26 cellular contexts compared by ENCODE assay signal in genomic region chr3:174640932-174641331, GRCh38.
DNase-seq lines count a peak whose midpoint lies in the region; ATAC-seq, FAIRE-seq and TF ChIP-seq lines count a peak whose summit lies in the region.
"Had no signal": no experiment of that assay in that cellular context is flagged by ENCODE, and none has a peak within 500 bp of the region (broad histone marks: within the 10 kb centered on the region; RNA-seq: fewer than 3 reads in every experiment).

No MANE protein-coding gene starts in this region.

- intact Hi-C loops in kidney (cut with DNase I) (no loop called here), esophagus squamous epithelium (cut with DNase I) (no loop called here)

- H3K36me3 ChIP-seq in kidney (ENCODE audit: control insufficient read depth in 1 of 2, insufficient read depth in 2 of 2, low read length in 2 of 2): no peaks in the 10 kb centered on the region
- H3K36me3 ChIP-seq in esophagus squamous epithelium: no peaks in the 10 kb centered on the region
- H3K36me3 ChIP-seq: BLaER1 treated with 17β-estradiol and CSF1 and Interleukin-3, amounts not matched to agents 10 nM and 100 nM had no signal

- no peak overlapping the region for H3K4me3 ChIP-seq in kidney (ENCODE audit: low read length in 2 of 2)
- H3K4me3 ChIP-seq in esophagus squamous epithelium: no peak overlapping the region
- H3K4me3 ChIP-seq: A549; BLaER1 treated with 17β-estradiol and CSF1 and Interleukin-3, amounts not matched to agents 10 nM and 100 nM; GM12878 had no signal

- no peaks in the 10 kb centered on the region for H3K27me3 ChIP-seq in esophagus squamous epithelium
- H3K27me3 ChIP-seq: BLaER1 treated with 17β-estradiol and CSF1 and Interleukin-3, amounts not matched to agents 10 nM and 100 nM had no signal

- ATAC-seq in WTC11: peak; percentile 26; the same call in 1 of the 2 replicates
- ATAC-seq: A549; CD8-positive, alpha-beta T cell; GM12878 had no signal

- H3K4me3 Mint-ChIP-seq in WTC11: no peak overlapping the region
- H3K4me3 Mint-ChIP-seq: B cell; CD4-positive, alpha-beta T cell; CD8-positive, alpha-beta T cell had no signal

- peaks cover 14% of the 10 kb centered on the region for H3K9me3 Mint-ChIP-seq in WTC11
- H3K9me3 Mint-ChIP-seq: CD8-positive, alpha-beta T cell had no signal

- peaks cover 24% of the 10 kb centered on the region for H3K4me1 Mint-ChIP-seq in WTC11
- H3K4me1 Mint-ChIP-seq: B cell had no signal

- POLR2A ChIA-PET in WTC11 (lab: Charles Lee): no interaction called here

- H3K9me3 ChIP-seq in kidney (ENCODE audit: control insufficient read depth in 1 of 2, low read length in 2 of 2): no peaks in the 10 kb centered on the region
- no peaks in the 10 kb centered on the region for H3K9me3 ChIP-seq in esophagus squamous epithelium
- H3K9me3 ChIP-seq: A549, Caco-2 had no signal

- 82 to 86% methylated on average over 6 to 8 of the region's 18 CpGs for WGBS in esophagus squamous epithelium, 2 donors

- TF ChIP-seq CTCF in WTC11 (IDR thresholded peaks at IDR 0.05): no peak
- no peak for TF ChIP-seq CTCF in kidney (IDR thresholded peaks at IDR 0.05; ENCODE audit: borderline replicate concordance, extremely low read depth, insufficient read depth)
- no peak for TF ChIP-seq CTCF in esophagus squamous epithelium (IDR thresholded peaks at IDR 0.05)

- FAIRE-seq in kidney (lab: Jason Lieb, UNC): no peak
- FAIRE-seq: A549, GM12878, GM12892, GM18507 had no signal

- H3K27ac ChIP-seq in kidney (ENCODE audit: low read depth in 2 of 2, low read length in 2 of 2) (no peak overlapping the region), esophagus squamous epithelium (no peak overlapping the region)
- H3K27ac ChIP-seq: 22Rv1; A549; BLaER1 treated with 17β-estradiol and CSF1 and Interleukin-3, amounts not matched to agents 10 nM and 100 nM; C4-2B had no signal

- DNase-seq in D341Med (ENCODE audit: low spot score) (peak; percentile 14), WTC11 (ENCODE audit: low spot score) (no peak), kidney (peak; percentile 56), esophagus squamous epithelium (lab: John Stamatoyannopoulos, UW) (no peak), putamen (ENCODE audit: low spot score) (no peak), glomerular visceral epithelial cell (ENCODE audit: extremely low spot score) (no peak)
- DNase-seq: AML-193; Caco-2; Calu3; CD4-positive, alpha-beta T cell; CD8-positive, alpha-beta T cell; DMS 273 treated with DMSO at 0.1 percent for 48 hours; DMS153; DMS53; DMS79; DND-41; EL; GDM1 had no signal

- CTCF ChIA-PET in WTC11 (lab: Charles Lee): no interaction called here

- no peak for TF ChIP-seq POLR2A in esophagus squamous epithelium (IDR thresholded peaks at IDR 0.05)

- H3K4me1 ChIP-seq in kidney (ENCODE audit: control insufficient read depth in 1 of 2, insufficient read depth in 1 of 2, low read depth in 1 of 2, low read length in 2 of 2) (no peaks in the 10 kb centered on the region), esophagus squamous epithelium (no peaks in the 10 kb centered on the region)
- H3K4me1 ChIP-seq: A549; BLaER1 treated with 17β-estradiol and CSF1 and Interleukin-3, amounts not matched to agents 10 nM and 100 nM; Caco-2 had no signal

- no peak overlapping the region for H3K9ac ChIP-seq in kidney (ENCODE audit: low read length in 2 of 2)
- H3K9ac ChIP-seq: BLaER1 treated with 17β-estradiol and CSF1 and Interleukin-3, amounts not matched to agents 10 nM and 100 nM had no signal

- no peak overlapping the region for H3K27ac Mint-ChIP-seq in WTC11
- H3K27ac Mint-ChIP-seq: B cell; CD4-positive, alpha-beta T cell; CD8-positive, alpha-beta T cell had no signal

- H3K27me3 Mint-ChIP-seq in WTC11 (ENCODE audit: low read depth): no peaks in the 10 kb centered on the region
- H3K27me3 Mint-ChIP-seq: B cell; CD4-positive, alpha-beta T cell had no signal

- no peaks in the 10 kb centered on the region for H3K36me3 Mint-ChIP-seq in WTC11
- H3K36me3 Mint-ChIP-seq: CD8-positive, alpha-beta T cell had no signal

TF ChIP-seq in WTC11, 78 proteins besides CTCF, POLR2A, EP300 and RAD21:
- TF ChIP-seq FOXP1 (CRISPR knock-in tag; IDR thresholded peaks at IDR 0.05; ENCODE audit: borderline replicate concordance) (no peak), ELF4 (CRISPR knock-in tag; IDR thresholded peaks at IDR 0.05; ENCODE audit: low read depth) (no peak), E2F4 (CRISPR knock-in tag; IDR thresholded peaks at IDR 0.05; ENCODE audit: borderline replicate concordance, low read depth) (no peak), ZNF416 (CRISPR knock-in tag; IDR thresholded peaks at IDR 0.05) (no peak), NR3C1 (CRISPR knock-in tag; conservative IDR thresholded peaks at IDR 0.05; ENCODE audit: low read depth) (no peak), ATF1 (CRISPR knock-in tag; IDR thresholded peaks at IDR 0.05) (no peak), ATF2 (CRISPR knock-in tag; IDR thresholded peaks at IDR 0.05; ENCODE audit: borderline replicate concordance, low read depth) (no peak), JAZF1 (CRISPR knock-in tag; IDR thresholded peaks at IDR 0.05) (no peak), STAT6 (CRISPR knock-in tag; conservative IDR thresholded peaks at IDR 0.05; ENCODE audit: low read depth) (no peak), ATF3 (CRISPR knock-in tag; conservative IDR thresholded peaks at IDR 0.05) (no peak), MLX (CRISPR knock-in tag; IDR thresholded peaks at IDR 0.05) (no peak), IRF1 (CRISPR knock-in tag; IDR thresholded peaks at IDR 0.05) (no peak), ZNF121 (CRISPR knock-in tag; IDR thresholded peaks at IDR 0.05) (no peak), NR2C2 (CRISPR knock-in tag; IDR thresholded peaks at IDR 0.05) (no peak), ZNF396 (CRISPR knock-in tag; IDR thresholded peaks at IDR 0.05; ENCODE audit: borderline replicate concordance) (no peak)

Comparison
In these comparisons a context has a peak if more than half of its experiments do, and no peak if none do; other contexts are left out.
1. DNase-seq: peak in D341Med (single experiment) and kidney (single experiment); none in WTC11 (single experiment), esophagus squamous epithelium (single experiment), putamen (single experiment) and glomerular visceral epithelial cell (single experiment).